ENCODE assay signal across 11 cellular contexts in genomic region chr10:109106604-109107003, GRCh38.
"Had no signal": no experiment of that assay in that cellular context is flagged by ENCODE, and none has a peak within 500 bp of the region (broad histone marks: within the 10 kb centered on the region; RNA-seq: fewer than 3 reads in every experiment).

No MANE protein-coding gene starts in this region.

- H2AFZ ChIP-seq: GM23248, GM23338 had no signal

- FAIRE-seq: H1, H54 had no signal

- ATAC-seq: GM23338, HCT116 had no signal

- H3K27ac ChIP-seq: GM23248 had no signal

- H3K4me2 ChIP-seq: GM23338 had no signal

- H3K4me3 ChIP-seq: GM23248, GM23338, HAP-1 had no signal

- H3K4me1 ChIP-seq: HAP-1 had no signal

- H3K9ac ChIP-seq: GM23248 had no signal

- H3K36me3 ChIP-seq: HAP-1 had no signal

- H3K9me3 ChIP-seq: HAP-1 had no signal

- DNase-seq: GM23248, GOT3, H7, H9, HCEC 1CT, HFFc6 had no signal
